11 cellular contexts compared by ENCODE assay signal in genomic region chr22:45216133-45217003, GRCh38. TPM values are rescaled to one million over a fixed set of nuclear protein-coding genes. Genes with fewer than 3 reads are reported as not detected.
DNase-seq lines count a peak whose midpoint lies in the region; TF ChIP-seq lines count a peak whose summit lies in the region.
"Had no signal": no experiment of that assay in that cellular context is flagged by ENCODE, and none has a peak within 500 bp of the region (broad histone marks: within the 10 kb centered on the region; RNA-seq: fewer than 3 reads in every experiment).

No MANE protein-coding gene starts in this region.

- no peak overlapping the region for H2AFZ ChIP-seq in fibroblast of lung (ENCODE audit: low read length)
- no peak overlapping the region for H2AFZ ChIP-seq in Karpas-422 (ENCODE audit: low read length)

- H3K27me3 ChIP-seq in BLaER1 treated with 17β-estradiol and CSF1 and Interleukin-3, amounts not matched to agents 10 nM and 100 nM, result no peaks in the 10 kb centered on the region
- H3K27me3 ChIP-seq in fibroblast of lung (ENCODE audit: control insufficient read depth, insufficient read depth, low read length) (no peaks in the 10 kb centered on the region), Karpas-422 (ENCODE audit: low read length) (no peaks in the 10 kb centered on the region)

- H3K4me3 ChIP-seq in BLaER1 treated with 17β-estradiol and CSF1 and Interleukin-3, amounts not matched to agents 10 nM and 100 nM, result no peak overlapping the region
- H3K4me3 ChIP-seq in fibroblast of lung (replicated peaks in 1 of 4; ENCODE audit: control extremely low read depth in 1 of 4, insufficient read depth in 1 of 4, low read depth in 3 of 4, low read length in 4 of 4) (peak overlapping the region; percentile 10 to 28 (median 20)), Karpas-422 (ENCODE audit: low read length) (no peak overlapping the region)

- H3K9me3 ChIP-seq in BLaER1 treated with 17β-estradiol and CSF1 and Interleukin-3, amounts not matched to agents 10 nM and 100 nM (replicated peaks in 1 of 11), result no peaks in the 10 kb centered on the region
- H3K9me3 ChIP-seq in fibroblast of lung (ENCODE audit: control insufficient read depth, insufficient read depth, low read depth, low read length) (no peaks in the 10 kb centered on the region), Karpas-422 (ENCODE audit: low read length) (no peaks in the 10 kb centered on the region)

- TF ChIP-seq CTCF in fibroblast of lung (conservative IDR thresholded peaks at IDR 0.05 in 1 of 2, IDR thresholded peaks at IDR 0.05 in 1 of 2; ENCODE audit: low read depth in 1 of 2, low read length in 2 of 2), result no peak

- H3K79me2 ChIP-seq in fibroblast of lung (ENCODE audit: control insufficient read depth, insufficient read depth, low read length), result no peaks in the 10 kb centered on the region
- peaks cover 51% of the 10 kb centered on the region for H3K79me2 ChIP-seq in Karpas-422 (ENCODE audit: low read length)

- H3K36me3 ChIP-seq in BLaER1 treated with 17β-estradiol and CSF1 and Interleukin-3, amounts not matched to agents 10 nM and 100 nM, result peaks cover 6 to 41% (median 16%) of the 10 kb centered on the region in 11 experiments
- no peaks in the 10 kb centered on the region for H3K36me3 ChIP-seq in fibroblast of lung (ENCODE audit: control insufficient read depth, insufficient read depth, low read length)
- no peaks in the 10 kb centered on the region for H3K36me3 ChIP-seq in Karpas-422 (ENCODE audit: insufficient read depth, low read length)

- peak overlapping the region in 1 of 11 experiments; percentile 38; a peak in 1 of 22 replicates for H3K9ac ChIP-seq in BLaER1 treated with 17β-estradiol and CSF1 and Interleukin-3, amounts not matched to agents 10 nM and 100 nM
- H3K9ac ChIP-seq in fibroblast of lung (ENCODE audit: insufficient read depth, low read length) (no peak overlapping the region), Karpas-422 (ENCODE audit: low read length) (no peak overlapping the region)

- H3K27ac ChIP-seq in BLaER1 treated with 17β-estradiol and CSF1 and Interleukin-3, amounts not matched to agents 10 nM and 100 nM, result peak overlapping the region in 5 of 11 experiments; percentile 1 to 28 (median 11); a peak in 5 of 22 replicates
- peak overlapping the region; percentile 56 for H3K27ac ChIP-seq in fibroblast of lung (ENCODE audit: insufficient read depth, low read length)
- H3K27ac ChIP-seq in Karpas-422 (ENCODE audit: low read length), result no peak overlapping the region

- peak overlapping the region; percentile 4 to 55 (median 9); a peak in 10 of 22 replicates for H3K4me2 ChIP-seq in BLaER1 treated with 17β-estradiol and CSF1 and Interleukin-3, amounts not matched to agents 10 nM and 100 nM
- H3K4me2 ChIP-seq in fibroblast of lung (ENCODE audit: extremely low read depth, insufficient read depth, low read length), result peak overlapping the region; percentile 88
- H3K4me2 ChIP-seq in Karpas-422 (ENCODE audit: low read depth, low read length, poor library complexity, severe bottlenecking), result no peak overlapping the region

- peaks cover 35 to 100% (median 95%) of the 10 kb centered on the region in 11 experiments; a peak in 21 of 22 replicates for H4K20me1 ChIP-seq in BLaER1 treated with 17β-estradiol and CSF1 and Interleukin-3, amounts not matched to agents 10 nM and 100 nM
- H4K20me1 ChIP-seq in fibroblast of lung (ENCODE audit: control insufficient read depth, extremely low read depth, insufficient read depth, low read length) (peaks cover 4% of the 10 kb centered on the region), Karpas-422 (ENCODE audit: insufficient read depth, low read depth, low read length) (peaks cover 8% of the 10 kb centered on the region; the same call in 1 of the 2 replicates)

- peak; percentile 67 for DNase-seq in SK-N-DZ (ENCODE audit: low spot score)
- peak; percentile 29 to 91 for DNase-seq in fibroblast of lung (ENCODE audit: low read depth in 2 of 2)
- peak; percentile 44 for DNase-seq in myocyte (ENCODE audit: low read depth)
- no peak for DNase-seq in Karpas-422
- DNase-seq in activated T-cell treated with anti-CD3 and anti-CD28 coated beads, Interleukin-2, amount 50 U/mL, for 1 hour, result no peak
- no peak for DNase-seq in cerebellar nuclear complex (lab: John Stamatoyannopoulos, UW)
- DNase-seq in COLO668 (lab: John Stamatoyannopoulos, UW; ENCODE audit: unreplicated experiment), result no peak
- DNase-seq: activated naive CD8-positive, alpha-beta T cell treated with anti-CD3 and anti-CD28 coated beads, Interleukin-2, amount 10 ng/mL, durations not matched to agents 7 days and 5 days; EL; naive B cell had no signal

- H3K9me2 ChIP-seq in Karpas-422 (replicated peaks; ENCODE audit: insufficient read depth, low read length), result no peaks in the 10 kb centered on the region

- H3K4me1 ChIP-seq in BLaER1 treated with 17β-estradiol and CSF1 and Interleukin-3, amounts not matched to agents 10 nM and 100 nM, result peaks cover 51 to 87% (median 65%) of the 10 kb centered on the region in 10 experiments
- H3K4me1 ChIP-seq in fibroblast of lung (ENCODE audit: control insufficient read depth, extremely low read depth, insufficient read depth, low read length) (peaks cover 21% of the 10 kb centered on the region), Karpas-422 (ENCODE audit: low read length) (peaks cover 29% of the 10 kb centered on the region)

RNA-seq across cellular contexts. Expression of gene KIAA0930, which starts 24.3 kb away (rescaled TPM):
- 34.4 and 35.8 TPM in 2 replicates for polyA plus RNA-seq in SK-N-DZ (2014; cell fraction: cytosol; rRNA removed)
- 30.4 and 46.5 TPM in 2 replicates for polyA plus RNA-seq in SK-N-DZ (2014; cell fraction: nucleus; rRNA removed)
- total RNA-seq in fibroblast of lung (20.5 and 30.9 TPM in 2 replicates), myocyte (32.1 and 49.2 TPM in 2 replicates)
- 28.2 and 38.2 TPM in 2 replicates for polyA plus RNA-seq in fibroblast of lung
- 27.0 and 40.8 TPM in 2 replicates for polyA plus RNA-seq in fibroblast of lung (2012)
- 31.9 and 49.4 TPM in 2 replicates for polyA minus RNA-seq in fibroblast of lung (ENCODE audit: low replicate concordance)
- 54.7 TPM for polyA plus RNA-seq in myocyte (2012)
- 19.3 and 33.5 TPM in 2 replicates for total RNA-seq in Karpas-422 (2014; rRNA removed; shearing (Covaris generic); ENCODE audit: low replicate concordance)

RNA-seq across cellular contexts. Expression of gene NUP50, which starts 52.6 kb away (rescaled TPM):
- 31.5 and 52.3 TPM in 2 replicates for polyA plus RNA-seq in SK-N-DZ (2014; cell fraction: cytosol; rRNA removed)
- 31.0 and 48.2 TPM in 2 replicates for polyA plus RNA-seq in SK-N-DZ (2014; cell fraction: nucleus; rRNA removed)
- total RNA-seq in fibroblast of lung (29.2 and 32.6 TPM in 2 replicates), myocyte (17.9 and 20.9 TPM in 2 replicates)
- 17.4 and 33.5 TPM in 2 replicates for polyA plus RNA-seq in fibroblast of lung
- polyA plus RNA-seq in fibroblast of lung (2012), result 19.4 and 30.3 TPM in 2 replicates
- polyA minus RNA-seq in fibroblast of lung (ENCODE audit: low replicate concordance), result 13.2 and 24.7 TPM in 2 replicates
- 7.9 TPM for polyA plus RNA-seq in myocyte (2012)
- 49.8 and 50.7 TPM in 2 replicates for total RNA-seq in Karpas-422 (2014; rRNA removed; shearing (Covaris generic); ENCODE audit: low replicate concordance)

Comparison
In these comparisons a context has a peak if more than half of its experiments do, and no peak if none do; other contexts are left out.
1. H3K4me3 ChIP-seq: peak in fibroblast of lung (4 of 4); none in BLaER1 treated with 17β-estradiol and CSF1 and Interleukin-3, amounts not matched to agents 10 nM and 100 nM (0 of 10) and Karpas-422 (single experiment).
2. DNase-seq: peak in SK-N-DZ (single experiment), fibroblast of lung (2 of 2) and myocyte (single experiment); none in Karpas-422 (single experiment), activated T-cell treated with anti-CD3 and anti-CD28 coated beads, Interleukin-2, amount 50 U/mL, for 1 hour (single experiment), cerebellar nuclear complex (0 of 2) and COLO668 (single experiment).